9 cellular contexts compared by ENCODE assay signal in genomic region chrX:45515262-45516215, GRCh38.
A peak's percentile ranks its signal among the peaks of the same experiment; 100 is the strongest.
DNase-seq lines count a peak whose midpoint lies in the region; ATAC-seq and TF ChIP-seq lines count a peak whose summit lies in the region.
"Had no signal": no experiment of that assay in that cellular context is flagged by ENCODE, and none has a peak within 500 bp of the region (broad histone marks: within the 10 kb centered on the region; RNA-seq: fewer than 3 reads in every experiment).

No MANE protein-coding gene starts in this region.

- H4K91ac ChIP-seq in IMR-90 (ENCODE audit: insufficient read depth, low read depth, low read length): peak overlapping the region; percentile 67

- H3K27me3 ChIP-seq in Caco-2 (replicated peaks; ENCODE audit: control insufficient read depth, insufficient read depth, low read length) (no peaks in the 10 kb centered on the region), IMR-90 (ENCODE audit: control insufficient read depth, insufficient read depth, low read length) (peaks cover 2% of the 10 kb centered on the region)

- peak overlapping the region; percentile 84 for H3K4ac ChIP-seq in IMR-90 (ENCODE audit: low read depth, low read length)

- H3K4me1 Mint-ChIP-seq in Caco-2 (ENCODE audit: low read depth, unreplicated experiment) (peaks cover 7% of the 10 kb centered on the region), T-cell (peaks cover 0 to 4% (median 1%) of the 10 kb centered on the region in 3 donors)

- H3K4me3 Mint-ChIP-seq in Caco-2 (ENCODE audit: unreplicated experiment) (peak overlapping the region; percentile 59), T-cell (no peak overlapping the region)
- H3K4me3 Mint-ChIP-seq: T-helper 1 cell treated with Interleukin-12 subunit alpha and Interleukin-12 subunit beta and Interleukin-4 antibody, amounts not matched to agents 30 μg/mL and 1 μg/mL, for 36 hours had no signal

- POLR2A ChIA-PET in Caco-2 (lab: Charles Lee): no interaction called here
- POLR2A ChIA-PET in IMR-90 (lab: Charles Lee; ENCODE audit: unreplicated experiment): interaction anchor here (0.6 to 0.9 kb wide), 3 partner anchors 9 to 254 kb away, joined by 3 to 5 read pairs (median 3); no protein-coding TSS in a partner anchor
- POLR2A ChIA-PET in T-cell (lab: Charles Lee): no interaction called here

- H4K20me1 ChIP-seq in IMR-90 (ENCODE audit: insufficient read depth, low read length): no peaks in the 10 kb centered on the region

- ATAC-seq in IMR-90 (ENCODE audit: low read depth) (peak; percentile 71), T-cell (replicated peaks in 1 of 4) (no peak), GM19035 (IDR thresholded peaks at IDR 0.05; ENCODE audit: unreplicated experiment) (no peak)

- peak overlapping the region; percentile 22; the same call in 1 of the 2 replicates for H3K9ac ChIP-seq in IMR-90 (ENCODE audit: low read depth, low read length)

- TF ChIP-seq RAD21 in IMR-90 (IDR thresholded peaks at IDR 0.05; ENCODE audit: low read length): peak; percentile 83

- H3K9me3 Mint-ChIP-seq in Caco-2 (ENCODE audit: unreplicated experiment): no peaks in the 10 kb centered on the region
- no peaks in the 10 kb centered on the region for H3K9me3 Mint-ChIP-seq in T-cell
- H3K9me3 Mint-ChIP-seq: T-helper 1 cell treated with Interleukin-12 subunit alpha and Interleukin-12 subunit beta and Interleukin-4 antibody, amounts not matched to agents 30 μg/mL and 1 μg/mL, for 36 hours had no signal

- peak overlapping the region; percentile 29 for H2AK9ac ChIP-seq in IMR-90 (replicated peaks; ENCODE audit: low read depth, low read length, poor library complexity)

- H2BK20ac ChIP-seq in IMR-90 (ENCODE audit: low read depth, low read length): peak overlapping the region; percentile 83

- H2BK120ac ChIP-seq in IMR-90 (ENCODE audit: low read depth, low read length): peak overlapping the region; percentile 79

- H3K56ac ChIP-seq in IMR-90 (ENCODE audit: extremely low read depth, insufficient read depth, low read length): peak overlapping the region; percentile 55

- peak overlapping the region; percentile 95 for H2BK5ac ChIP-seq in IMR-90 (ENCODE audit: low read depth, low read length, poor library complexity, severe bottlenecking)

- H3K4me1 ChIP-seq in Caco-2: no peaks in the 10 kb centered on the region
- peaks cover 7% of the 10 kb centered on the region for H3K4me1 ChIP-seq in IMR-90 (ENCODE audit: control insufficient read depth, insufficient read depth, low read length)

- H4K5ac ChIP-seq in IMR-90 (ENCODE audit: low read depth, low read length): peak overlapping the region; percentile 13; the same call in 1 of the 2 replicates

- H2AK5ac ChIP-seq in IMR-90 (ENCODE audit: low read depth, low read length): peak overlapping the region; percentile 56; the same call in 1 of the 2 replicates

- no CpG with 5 or more reads among the region's 12 CpGs for WGBS in IMR-90 (ENCODE audit: extremely low coverage in 2 of 2, insufficient read length in 1 of 2), 2 experiments

- peaks cover 2 to 23% of the 10 kb centered on the region in 2 experiments; a peak in 2 of 4 replicates for H3K79me1 ChIP-seq in IMR-90 (ENCODE audit: low read depth in 1 of 2, low read length in 2 of 2)

- peaks cover 4% of the 10 kb centered on the region; the same call in 1 of the 2 replicates for H3K9me1 ChIP-seq in IMR-90 (ENCODE audit: insufficient read depth, low read length)

- TF ChIP-seq CTCF in Caco-2 (IDR thresholded peaks at IDR 0.05; ENCODE audit: insufficient read depth in 1 of 2, low read depth in 1 of 2, low read length in 1 of 2, severe bottlenecking in 1 of 2, unreplicated experiment in 1 of 2) (peak; percentile 38 to 62), IMR-90 (conservative IDR thresholded peaks at IDR 0.05; ENCODE audit: low read depth, low read length) (peak; percentile 74)

- DNase-seq in Caco-2 (peak; percentile 42 to 46), IMR-90 (peak; percentile 92), T-cell (peak in 24 of 34 experiments; percentile 1 to 30 (median 12)), T47D (ENCODE audit: low read depth in 1 of 2, low spot score in 1 of 2) (peak; percentile 7 to 67), kidney glomerular epithelial cell (lab: John Stamatoyannopoulos, UW) (peak; percentile 72), GM19238 (ENCODE audit: insufficient read length, low spot score) (no peak)
- peak; percentile 13 for DNase-seq in stimulated activated CD4-positive, alpha-beta T cell treated with anti-CD3 and anti-CD28 coated beads, Interleukin-2, amount 100 ng/mL, for 4 hours (ENCODE audit: low read depth)

- peak overlapping the region; percentile 74 for H3K18ac ChIP-seq in IMR-90 (ENCODE audit: low read depth, low read length)

- H3K27ac ChIP-seq in IMR-90 (ENCODE audit: insufficient read depth, low read length): peak overlapping the region; percentile 77

- H3K27me3 Mint-ChIP-seq in Caco-2 (ENCODE audit: insufficient read depth, unreplicated experiment) (no peaks in the 10 kb centered on the region), T-cell (peaks cover 0 to 10% of the 10 kb centered on the region in 2 donors)

- no peak overlapping the region for H3K4me3 ChIP-seq in Caco-2 (ENCODE audit: low read depth, low read length)
- peak overlapping the region; percentile 23; the same call in 1 of the 2 replicates for H3K4me3 ChIP-seq in IMR-90 (ENCODE audit: insufficient read depth, low read depth, low read length)

- CTCF ChIA-PET in Caco-2 (lab: Charles Lee) (interaction anchor here (0.5 to 1.8 kb wide), 3 partner anchors 801 to 893 kb away, joined by 3 to 6 read pairs (median 3); no protein-coding TSS in a partner anchor), IMR-90 (lab: Yijun Ruan, JAX) (interaction anchor here (0.7 to 1.4 kb wide), 11 partner anchors 12 to 1032 kb away, joined by 3 to 7 read pairs (median 3); no protein-coding TSS in a partner anchor), T-cell (lab: Charles Lee) (interaction anchor here (0.6 to 2.0 kb wide), 7 partner anchors 286 to 893 kb away, joined by 3 to 11 read pairs (median 5); no protein-coding TSS in a partner anchor)

- no peak overlapping the region for H2AFZ ChIP-seq in IMR-90 (replicated peaks; ENCODE audit: low read length, poor library complexity)

- peak overlapping the region; percentile 33; the same call in 1 of the 2 replicates for H3K14ac ChIP-seq in IMR-90 (replicated peaks; ENCODE audit: low read depth, low read length)

- peak overlapping the region; percentile 24 to 76 for H4K8ac ChIP-seq in IMR-90 (ENCODE audit: low read depth in 2 of 2, low read length in 2 of 2)

- H3K9me3 ChIP-seq in Caco-2 (no peaks in the 10 kb centered on the region), IMR-90 (ENCODE audit: control insufficient read depth, insufficient read depth, low read length) (no peaks in the 10 kb centered on the region)

- peak; percentile 49; the same call in 1 of the 2 replicates for TF ChIP-seq POLR2A in IMR-90 (IDR thresholded peaks at IDR 0.05; ENCODE audit: low read depth, low read length)

- H3K36me3 ChIP-seq in Caco-2 (ENCODE audit: control insufficient read depth, insufficient read depth, low read length): no peaks in the 10 kb centered on the region
- H3K36me3 ChIP-seq in IMR-90 (ENCODE audit: control insufficient read depth, insufficient read depth, low read length): no peaks in the 10 kb centered on the region

- H2BK15ac ChIP-seq in IMR-90 (ENCODE audit: low read depth, low read length): peak overlapping the region; percentile 22; the same call in 1 of the 3 replicates

- in situ Hi-C loops in IMR-90 (cut with MboI; ENCODE audit: low sequenced_read_pairs) (loop anchor here (10.0 kb wide), 4 partner anchors 191 to 889 kb away; no protein-coding TSS in a partner anchor), T47D (cut with HindIII; ENCODE audit: low pct_unique_long_range_greater_than_20kb, low sequenced_read_pairs) (no loop called here)

- H3K27ac Mint-ChIP-seq in Caco-2 (ENCODE audit: unreplicated experiment) (no peak overlapping the region), T-cell (no peak overlapping the region)
- H3K27ac Mint-ChIP-seq: T-helper 1 cell treated with Interleukin-12 subunit alpha and Interleukin-12 subunit beta and Interleukin-4 antibody, amounts not matched to agents 30 μg/mL and 1 μg/mL, for 36 hours had no signal

- H3K36me3 Mint-ChIP-seq in Caco-2 (ENCODE audit: insufficient read depth, unreplicated experiment): no peaks in the 10 kb centered on the region
- no peaks in the 10 kb centered on the region for H3K36me3 Mint-ChIP-seq in T-cell

- BruUV-seq in Caco-2 (replicated peaks; lab: Mats Ljungman, UMichigan): no TSS peak
- no TSS peak for BruUV-seq in IMR-90 (replicated peaks; lab: Mats Ljungman, UMichigan)

- H3K4me2 ChIP-seq in IMR-90 (ENCODE audit: low read depth, low read length): peak overlapping the region; percentile 61

- dilution Hi-C loops in IMR-90 (cut with HindIII; ENCODE audit: low sequenced_read_pairs, unreplicated experiment): no loop called here

- intact Hi-C loops in Caco-2 (cut with micrococcal nuclease; ENCODE audit: unreplicated experiment) (loop anchor here (1.0 to 10.0 kb wide), 4 partner anchors 232 to 893 kb away; no protein-coding TSS in a partner anchor), IMR-90 (cut with micrococcal nuclease) (loop anchor here (1.0 to 10.0 kb wide), 8 partner anchors 82 to 893 kb away; no protein-coding TSS in a partner anchor)

- peak overlapping the region; percentile 82 for H3K23ac ChIP-seq in IMR-90 (ENCODE audit: low read depth, low read length)

TF ChIP-seq in IMR-90, 13 proteins besides CTCF, POLR2A, EP300 and RAD21 (continues in another document):
- TF ChIP-seq CEBPB (IDR thresholded peaks at IDR 0.05; ENCODE audit: low read depth, low read length) (peak; percentile 92), SMC3 (IDR thresholded peaks at IDR 0.05; ENCODE audit: low read depth, low read length) (peak; percentile 77), FOS (IDR thresholded peaks at IDR 0.05; ENCODE audit: low read depth, low read length) (peak; percentile 77)
- TF ChIP-seq, protein P1, sequence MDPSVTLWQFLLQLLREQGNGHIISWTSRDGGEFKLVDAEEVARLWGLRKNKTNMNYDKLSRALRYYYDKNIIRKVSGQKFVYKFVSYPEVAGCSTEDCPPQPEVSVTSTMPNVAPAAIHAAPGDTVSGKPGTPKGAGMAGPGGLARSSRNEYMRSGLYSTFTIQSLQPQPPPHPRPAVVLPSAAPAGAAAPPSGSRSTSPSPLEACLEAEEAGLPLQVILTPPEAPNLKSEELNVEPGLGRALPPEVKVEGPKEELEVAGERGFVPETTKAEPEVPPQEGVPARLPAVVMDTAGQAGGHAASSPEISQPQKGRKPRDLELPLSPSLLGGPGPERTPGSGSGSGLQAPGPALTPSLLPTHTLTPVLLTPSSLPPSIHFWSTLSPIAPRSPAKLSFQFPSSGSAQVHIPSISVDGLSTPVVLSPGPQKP (IDR thresholded peaks at IDR 0.05; ENCODE audit: borderline replicate concordance, low read depth, low read length): no peak
- TF ChIP-seq, protein P2, sequence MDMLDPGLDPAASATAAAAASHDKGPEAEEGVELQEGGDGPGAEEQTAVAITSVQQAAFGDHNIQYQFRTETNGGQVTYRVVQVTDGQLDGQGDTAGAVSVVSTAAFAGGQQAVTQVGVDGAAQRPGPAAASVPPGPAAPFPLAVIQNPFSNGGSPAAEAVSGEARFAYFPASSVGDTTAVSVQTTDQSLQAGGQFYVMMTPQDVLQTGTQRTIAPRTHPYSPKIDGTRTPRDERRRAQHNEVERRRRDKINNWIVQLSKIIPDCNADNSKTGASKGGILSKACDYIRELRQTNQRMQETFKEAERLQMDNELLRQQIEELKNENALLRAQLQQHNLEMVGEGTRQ (IDR thresholded peaks at IDR 0.05; ENCODE audit: low read depth, low read length): no peak
